Comparison of ENCODE assay signal across 9 cellular contexts in genomic region chr4:57064811-57065711, GRCh38. TPM values are rescaled to one million over a fixed set of nuclear protein-coding genes. Genes with fewer than 3 reads are reported as not detected.
A peak's percentile ranks its signal among the peaks of the same experiment; 100 is the strongest.
DNase-seq lines count a peak whose midpoint lies in the region; ATAC-seq, FAIRE-seq and TF ChIP-seq lines count a peak whose summit lies in the region.
"Had no signal": no experiment of that assay in that cellular context is flagged by ENCODE, and none has a peak within 500 bp of the region (broad histone marks: within the 10 kb centered on the region; RNA-seq: fewer than 3 reads in every experiment).

No MANE protein-coding gene starts in this region.

- H3K4me2 ChIP-seq in astrocyte (ENCODE audit: low read length) (peak overlapping the region; percentile 75), smooth muscle cell (peak overlapping the region; percentile 73)

- DNase-seq in GM03348 (ENCODE audit: low spot score) = peak; percentile 74
- DNase-seq in astrocyte (ENCODE audit: low read depth) = peak; percentile 99
- DNase-seq in hepatic stellate cell (ENCODE audit: low spot score) = peak; percentile 64
- DNase-seq in smooth muscle cell (lab: John Stamatoyannopoulos, UW; ENCODE audit: unreplicated experiment) = no peak
- DNase-seq in NOMO-1 treated with dmso at 0.1 percent for 144 hours (lab: John Stamatoyannopoulos, UW; ENCODE audit: unreplicated experiment) = no peak
- DNase-seq in NAMALWA (ENCODE audit: low spot score) = no peak
- no peak for DNase-seq in AML-193 (lab: John Stamatoyannopoulos, UW)
- DNase-seq: T-cell had no signal

- peak; percentile 99 for FAIRE-seq in astrocyte (lab: Jason Lieb, UNC)

- H3K27ac ChIP-seq in astrocyte (ENCODE audit: low read depth, low read length) (peak overlapping the region; percentile 91), smooth muscle cell (ENCODE audit: low read depth) (peak overlapping the region; percentile 88)

- H3K4me1 Mint-ChIP-seq in astrocyte (ENCODE audit: low read depth, unreplicated experiment) = peaks cover 64% of the 10 kb centered on the region
- H3K4me1 Mint-ChIP-seq: T-cell had no signal

- peaks cover 34% of the 10 kb centered on the region for H3K36me3 Mint-ChIP-seq in astrocyte (ENCODE audit: low read depth, unreplicated experiment)
- H3K36me3 Mint-ChIP-seq: T-cell had no signal

- H3K4me3 ChIP-seq in astrocyte (ENCODE audit: insufficient read depth, low read depth, low read length) (peak overlapping the region; percentile 27), smooth muscle cell (no peak overlapping the region)

- peak overlapping the region; percentile 17 for H3K4me3 Mint-ChIP-seq in astrocyte (ENCODE audit: unreplicated experiment)
- H3K4me3 Mint-ChIP-seq: T-cell had no signal

- no peak for ATAC-seq in GM21515 (IDR thresholded peaks at IDR 0.05; ENCODE audit: unreplicated experiment)
- ATAC-seq: T-cell had no signal

- H4K20me1 ChIP-seq in astrocyte (ENCODE audit: insufficient read depth, low read length) (peaks cover 6% of the 10 kb centered on the region), smooth muscle cell (ENCODE audit: low read depth) (no peaks in the 10 kb centered on the region)

- H3K36me3 ChIP-seq in astrocyte (ENCODE audit: insufficient read depth, low read length) = peaks cover 9% of the 10 kb centered on the region
- H3K36me3 ChIP-seq in smooth muscle cell (ENCODE audit: low read depth) = no peaks in the 10 kb centered on the region

- H3K9me3 ChIP-seq in astrocyte (ENCODE audit: insufficient read depth, low read depth, low read length) = no peaks in the 10 kb centered on the region
- no peaks in the 10 kb centered on the region for H3K9me3 ChIP-seq in smooth muscle cell (replicated peaks; ENCODE audit: low read depth)

- H3K27me3 Mint-ChIP-seq in astrocyte (ENCODE audit: low read depth, unreplicated experiment) = no peaks in the 10 kb centered on the region

- H2AFZ ChIP-seq in astrocyte (ENCODE audit: low read depth, low read length) (no peak overlapping the region), smooth muscle cell (ENCODE audit: low read depth) (no peak overlapping the region)

- H3K9ac ChIP-seq in astrocyte (ENCODE audit: low read length) = peak overlapping the region; percentile 74
- peak overlapping the region; percentile 53 for H3K9ac ChIP-seq in smooth muscle cell (ENCODE audit: low read depth)

- H3K27ac Mint-ChIP-seq in astrocyte (ENCODE audit: unreplicated experiment) = peak overlapping the region; percentile 91
- H3K27ac Mint-ChIP-seq: T-cell had no signal

- H3K79me2 ChIP-seq in astrocyte (ENCODE audit: insufficient read depth, low read length) (peaks cover 76% of the 10 kb centered on the region), smooth muscle cell (ENCODE audit: low read depth) (peaks cover 64% of the 10 kb centered on the region)

- no peaks in the 10 kb centered on the region for H3K9me3 Mint-ChIP-seq in astrocyte (ENCODE audit: unreplicated experiment)
- H3K9me3 Mint-ChIP-seq: T-cell had no signal

- peaks cover 78% of the 10 kb centered on the region for H3F3A ChIP-seq in smooth muscle cell (ENCODE audit: low read depth)

- no peak for TF ChIP-seq CTCF in astrocyte (IDR thresholded peaks at IDR 0.05; ENCODE audit: insufficient read depth, low read depth, low read length)
- no peak for TF ChIP-seq CTCF in smooth muscle cell (IDR thresholded peaks at IDR 0.05; ENCODE audit: borderline replicate concordance, insufficient read depth, poor library complexity, severe bottlenecking)

- WGBS in smooth muscle cell (ENCODE audit: low lambda C conversion rate) = 46% methylated on average over 20 of the region's 20 CpGs

- no peaks in the 10 kb centered on the region for H3K27me3 ChIP-seq in astrocyte (ENCODE audit: insufficient read depth, low read length)
- no peaks in the 10 kb centered on the region for H3K27me3 ChIP-seq in smooth muscle cell (ENCODE audit: low read depth)

- H3K4me1 ChIP-seq in astrocyte (ENCODE audit: insufficient read depth, low read length) = peaks cover 57% of the 10 kb centered on the region
- peaks cover 11% of the 10 kb centered on the region for H3K4me1 ChIP-seq in smooth muscle cell (ENCODE audit: low read depth)

RNA-seq across cellular contexts. Expression of gene IGFBP7, which starts 45.1 kb away (rescaled TPM):
- 930 and 1,304 TPM in 2 replicates for total RNA-seq in astrocyte
- 998 and 1,065 TPM in 2 replicates for total RNA-seq in smooth muscle cell
- 1,105 and 1,684 TPM in 2 replicates for polyA plus RNA-seq in smooth muscle cell

Comparison
In these comparisons a context has a peak if more than half of its experiments do, and no peak if none do; other contexts are left out.
1. DNase-seq: peak in GM03348 (single experiment), astrocyte (single experiment) and hepatic stellate cell (single experiment); none in smooth muscle cell (single experiment), NOMO-1 treated with dmso at 0.1 percent for 144 hours (single experiment), NAMALWA (single experiment) and AML-193 (0 of 2).